1 cellular context compared by ENCODE assay signal in genomic region chr17:59331929-59332889, GRCh38.
TF ChIP-seq lines count a peak whose summit lies in the region.

No MANE protein-coding gene starts in this region.

TF ChIP-seq in H1, 55 proteins besides CTCF, POLR2A, EP300 and RAD21 (continued from another document):
- peak; percentile 29 for TF ChIP-seq ASH2L (IDR thresholded peaks at IDR 0.05; ENCODE audit: low read length)
